ENCODE assay signal across 13 cellular contexts in genomic region chr3:127784865-127785710, GRCh38. TPM values are rescaled to one million over a fixed set of nuclear protein-coding genes. Genes with fewer than 3 reads are reported as not detected.
DNase-seq lines count a peak whose midpoint lies in the region; ATAC-seq and TF ChIP-seq lines count a peak whose summit lies in the region.
"Had no signal": no experiment of that assay in that cellular context is flagged by ENCODE, and none has a peak within 500 bp of the region (broad histone marks: within the 10 kb centered on the region; RNA-seq: fewer than 3 reads in every experiment).

No MANE protein-coding gene starts in this region.

- H3K27ac ChIP-seq in coronary artery, result peak overlapping the region; percentile 35 to 88

- H3K27ac Mint-ChIP-seq in CD14-positive monocyte (no peak overlapping the region), nephron (peak overlapping the region; percentile 52 to 78 (median 71))

- intact Hi-C loops in CD14-positive monocyte (cut with micrococcal nuclease), result no loop called here

- peak; percentile 14 for DNase-seq in CD14-positive monocyte (ENCODE audit: low spot score)
- peak; percentile 92 for DNase-seq in NCI-H2029 (lab: John Stamatoyannopoulos, UW)
- DNase-seq in coronary artery (ENCODE audit: low spot score), result no peak
- no peak for DNase-seq in 8988T
- no peak for DNase-seq in activated naive CD4-positive, alpha-beta T cell treated with anti-CD3 and anti-CD28 coated beads, Interleukin-2, amount 50 U/mL, for 16 hours
- DNase-seq in SHP77 treated with DMSO at 0.1 percent for 48 hours (lab: John Stamatoyannopoulos, UW), result no peak
- DNase-seq: activated CD4-positive, alpha-beta T cell treated with anti-CD3 and anti-CD28 coated beads for 48 hours; caudate nucleus; islet precursor cell; NCI-H446 treated with DMSO at 0.1 percent for 48 hours; stimulated activated CD4-positive, alpha-beta T cell treated with anti-CD3 and anti-CD28 coated beads, Interleukin-4, amount 100 ng/mL, for 24 hours had no signal

- H3K9me3 Mint-ChIP-seq in CD14-positive monocyte, result no peaks in the 10 kb centered on the region
- H3K9me3 Mint-ChIP-seq in nephron, result no peaks in the 10 kb centered on the region

- H3K4me1 Mint-ChIP-seq in CD14-positive monocyte (peaks cover 25% of the 10 kb centered on the region), nephron (peaks cover 62% of the 10 kb centered on the region)

- no peak overlapping the region for H3K4me3 Mint-ChIP-seq in CD14-positive monocyte
- no peak overlapping the region for H3K4me3 Mint-ChIP-seq in nephron

- H3K27me3 Mint-ChIP-seq in CD14-positive monocyte (ENCODE audit: low read depth in 3 of 3) (peaks cover 0 to 7% (median 0%) of the 10 kb centered on the region in 3 donors), nephron (ENCODE audit: low read depth) (no peaks in the 10 kb centered on the region)

- H3K36me3 Mint-ChIP-seq in CD14-positive monocyte, result no peaks in the 10 kb centered on the region
- H3K36me3 Mint-ChIP-seq in nephron (ENCODE audit: low read depth), result no peaks in the 10 kb centered on the region

- no peak overlapping the region for H3K4me3 ChIP-seq in coronary artery

- ATAC-seq in HG02571 (IDR thresholded peaks at IDR 0.05; ENCODE audit: unreplicated experiment), result no peak

- no peak for TF ChIP-seq CTCF in CD14-positive monocyte (IDR thresholded peaks at IDR 0.05)
- TF ChIP-seq CTCF in coronary artery (IDR thresholded peaks at IDR 0.05), result no peak
- no peak for TF ChIP-seq CTCF in nephron (IDR thresholded peaks at IDR 0.05; ENCODE audit: unreplicated experiment in 3 of 3)

RNA-seq across cellular contexts. Expression of gene MGLL, which starts 37.2 kb away (rescaled TPM):
- polyA plus RNA-seq in CD14-positive monocyte, result 1 to 10 TPM; 4.4 to 10.0 TPM

Comparison
In these comparisons a context has a peak if more than half of its experiments do, and no peak if none do; other contexts are left out.
1. DNase-seq: peak in CD14-positive monocyte (single experiment) and NCI-H2029 (single experiment); none in coronary artery (single experiment), 8988T (single experiment), activated naive CD4-positive, alpha-beta T cell treated with anti-CD3 and anti-CD28 coated beads, Interleukin-2, amount 50 U/mL, for 16 hours (single experiment) and SHP77 treated with DMSO at 0.1 percent for 48 hours (single experiment).
2. H3K27ac Mint-ChIP-seq: peak in nephron (3 of 3); none in CD14-positive monocyte (0 of 7).